In the genomic region with DNA sequence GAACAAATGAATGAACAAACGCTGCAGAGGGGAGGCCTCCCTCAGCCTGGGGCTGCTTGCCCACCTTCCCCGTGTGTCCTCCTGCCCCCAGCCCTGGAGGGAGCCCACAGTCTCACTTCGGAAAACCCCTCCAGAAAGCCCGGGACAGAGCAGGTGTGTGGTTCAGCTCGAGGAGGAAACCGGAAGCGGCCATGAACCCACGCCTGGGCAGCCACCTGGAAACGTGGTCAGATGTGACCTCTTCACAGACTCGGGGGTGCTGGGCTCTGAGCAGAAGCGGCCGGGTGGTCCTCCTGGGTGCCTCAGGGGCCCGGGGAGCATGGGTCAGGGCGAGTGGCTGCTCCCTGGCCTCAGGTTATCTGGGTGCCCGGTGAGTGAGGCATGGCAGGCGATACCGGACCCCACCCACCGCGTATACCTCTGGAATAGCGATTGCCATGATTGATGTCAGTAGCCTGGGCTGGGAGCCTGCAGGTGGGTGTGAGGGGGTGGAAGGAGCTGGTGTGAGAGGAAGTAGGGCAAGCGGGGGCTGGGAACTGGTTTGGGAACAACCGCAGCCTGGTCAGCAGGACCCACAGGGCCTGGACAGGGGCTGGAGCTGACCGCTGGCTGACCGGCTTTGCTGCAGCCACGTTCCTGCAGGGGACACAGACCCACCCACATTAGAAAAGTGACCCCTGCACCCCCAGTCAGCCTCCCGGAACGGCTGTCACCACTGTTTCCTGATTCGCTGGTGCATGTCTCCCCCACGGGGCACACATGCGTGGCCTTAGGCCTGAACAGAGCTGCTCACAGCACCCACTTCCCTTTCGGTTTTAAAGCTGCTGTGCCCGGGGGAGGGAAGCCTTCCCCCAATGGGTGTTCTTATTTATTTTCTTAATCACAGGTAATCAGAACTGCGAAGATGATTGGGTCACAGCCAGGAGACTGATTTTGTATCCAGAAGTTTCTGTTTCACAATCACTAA, we compare ENCODE assay signal across 8 cellular contexts.
DNase-seq lines count a peak whose midpoint lies in the region; ATAC-seq and TF ChIP-seq lines count a peak whose summit lies in the region.
"Not testable (repeated sequence)": the region's sequence is repeated elsewhere in the genome, so short reads cannot be mapped to it uniquely, and the experiment has no call there.

No MANE protein-coding gene starts in this region.

- not testable (repeated sequence) for H3K4me1 Mint-ChIP-seq in T-cell; stimulated activated naive CD8-positive, alpha-beta T cell treated with anti-CD3 and anti-CD28 coated beads, Interleukin-15, amount 100 ng/mL, for 72 hours

- DNase-seq in T-cell; body of pancreas; lower lobe of right lung; stimulated activated naive CD8-positive, alpha-beta T cell treated with anti-CD3 and anti-CD28 coated beads, Interleukin-15, amount 100 ng/mL, for 72 hours: not testable (repeated sequence)

- WGBS in body of pancreas, 2 donors = no CpG with 5 or more reads among the region's 33 CpGs

- not testable (repeated sequence) for H3K27me3 Mint-ChIP-seq in T-cell; stimulated activated naive CD8-positive, alpha-beta T cell treated with anti-CD3 and anti-CD28 coated beads, Interleukin-15, amount 100 ng/mL, for 72 hours

- not testable (repeated sequence) for H3K4me3 Mint-ChIP-seq in T-cell; stimulated activated naive CD8-positive, alpha-beta T cell treated with anti-CD3 and anti-CD28 coated beads, Interleukin-15, amount 100 ng/mL, for 72 hours

- not testable (repeated sequence) for H3K4me1 ChIP-seq in body of pancreas, lower lobe of right lung

- H3K27me3 ChIP-seq in body of pancreas; lower lobe of right lung (ENCODE audit: low read depth): not testable (repeated sequence)

- not testable (repeated sequence) for TF ChIP-seq POLR2A in body of pancreas (IDR thresholded peaks at IDR 0.05)

- ATAC-seq in GM18909 (IDR thresholded peaks at IDR 0.05; ENCODE audit: poor library complexity, unreplicated experiment) (peak; percentile 76), GM21447 (IDR thresholded peaks at IDR 0.05; ENCODE audit: unreplicated experiment) (peak; percentile 70), HG02763 (IDR thresholded peaks at IDR 0.05; ENCODE audit: unreplicated experiment) (peak; percentile 44), HG03159 (IDR thresholded peaks at IDR 0.05; ENCODE audit: unreplicated experiment) (peak; percentile 69), T-cell (replicated peaks in 1 of 4) (peak; percentile 84 to 93 (median 90)), body of pancreas (peak; percentile 49), lower lobe of right lung (peak; percentile 78)
- ATAC-seq in stimulated activated naive CD8-positive, alpha-beta T cell treated with anti-CD3 and anti-CD28 coated beads, Interleukin-15, amount 100 ng/mL, for 72 hours = peak; percentile 90

- POLR2A ChIA-PET in T-cell (lab: Charles Lee) = not testable (repeated sequence)

- H3K27ac Mint-ChIP-seq in T-cell; stimulated activated naive CD8-positive, alpha-beta T cell treated with anti-CD3 and anti-CD28 coated beads, Interleukin-15, amount 100 ng/mL, for 72 hours: not testable (repeated sequence)

- H3K4me3 ChIP-seq in body of pancreas, lower lobe of right lung: not testable (repeated sequence)

- TF ChIP-seq CTCF in body of pancreas (IDR thresholded peaks at IDR 0.05); lower lobe of right lung (IDR thresholded peaks at IDR 0.05): not testable (repeated sequence)

- intact Hi-C loops in body of pancreas (cut with DNase I); lower lobe of right lung (cut with DNase I): not testable (repeated sequence)

- H3K27ac ChIP-seq in body of pancreas, lower lobe of right lung: not testable (repeated sequence)

- H3K36me3 Mint-ChIP-seq in T-cell = not testable (repeated sequence)

- CTCF ChIA-PET in T-cell (lab: Charles Lee) = not testable (repeated sequence)

- not testable (repeated sequence) for H3K9me3 ChIP-seq in body of pancreas, lower lobe of right lung

- not testable (repeated sequence) for H3K36me3 ChIP-seq in body of pancreas (replicated peaks in 1 of 2; ENCODE audit: insufficient read depth in 1 of 2, low read depth in 2 of 2); lower lobe of right lung

- not testable (repeated sequence) for H3K9me3 Mint-ChIP-seq in T-cell; stimulated activated naive CD8-positive, alpha-beta T cell treated with anti-CD3 and anti-CD28 coated beads, Interleukin-15, amount 100 ng/mL, for 72 hours
